In the genomic region with DNA sequence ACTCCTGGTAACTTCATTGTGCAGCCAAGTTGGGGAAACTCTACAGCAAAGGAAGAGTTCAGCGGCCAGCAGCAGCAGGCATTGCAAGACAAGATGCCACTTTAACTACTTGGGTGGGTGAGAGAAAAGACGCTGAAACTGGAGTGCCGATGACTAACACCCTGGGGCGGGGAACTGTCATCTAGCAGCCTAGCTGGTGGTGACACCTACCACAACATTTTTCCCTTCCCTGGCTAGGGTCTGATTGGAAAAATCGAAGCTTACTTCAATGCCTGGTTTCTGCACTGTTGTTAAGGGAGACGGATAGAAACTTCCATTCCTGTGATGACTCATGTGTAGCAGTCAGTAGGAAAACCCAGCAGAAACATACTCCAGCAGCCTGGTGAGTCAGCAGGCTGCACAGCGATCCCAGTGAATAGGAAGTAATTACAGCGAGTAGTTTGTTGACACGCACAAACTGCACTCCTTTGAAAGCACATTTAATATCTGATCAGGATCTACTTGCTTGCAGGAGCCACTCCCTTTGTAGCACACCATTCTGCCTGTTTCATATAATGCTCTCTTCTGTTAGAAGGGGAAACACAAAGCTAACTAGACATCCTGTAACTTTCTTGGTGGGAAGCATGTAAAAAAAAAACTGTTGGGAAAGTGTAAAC, we compare ENCODE assay signal across 1 cellular context.
TF ChIP-seq lines count a peak whose summit lies in the region.

No MANE protein-coding gene starts in this region.

TF ChIP-seq in IMR-90, 13 proteins besides CTCF, POLR2A, EP300 and RAD21 (continued from another document):
- no peak; the same call in 1 of the 2 replicates for TF ChIP-seq SMC3 (IDR thresholded peaks at IDR 0.05; ENCODE audit: low read depth, low read length)
- TF ChIP-seq FOS (IDR thresholded peaks at IDR 0.05; ENCODE audit: low read depth, low read length) = peak; percentile 100
- peak; percentile 62; the same call in 1 of the 2 replicates for TF ChIP-seq NFE2L2 (IDR thresholded peaks at IDR 0.05; ENCODE audit: low read depth, low read length)
- TF ChIP-seq, protein P1, sequence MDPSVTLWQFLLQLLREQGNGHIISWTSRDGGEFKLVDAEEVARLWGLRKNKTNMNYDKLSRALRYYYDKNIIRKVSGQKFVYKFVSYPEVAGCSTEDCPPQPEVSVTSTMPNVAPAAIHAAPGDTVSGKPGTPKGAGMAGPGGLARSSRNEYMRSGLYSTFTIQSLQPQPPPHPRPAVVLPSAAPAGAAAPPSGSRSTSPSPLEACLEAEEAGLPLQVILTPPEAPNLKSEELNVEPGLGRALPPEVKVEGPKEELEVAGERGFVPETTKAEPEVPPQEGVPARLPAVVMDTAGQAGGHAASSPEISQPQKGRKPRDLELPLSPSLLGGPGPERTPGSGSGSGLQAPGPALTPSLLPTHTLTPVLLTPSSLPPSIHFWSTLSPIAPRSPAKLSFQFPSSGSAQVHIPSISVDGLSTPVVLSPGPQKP (IDR thresholded peaks at IDR 0.05; ENCODE audit: borderline replicate concordance, low read depth, low read length) = no peak
